Comparison of ENCODE assay signal across 17 cellular contexts in the genomic region with DNA sequence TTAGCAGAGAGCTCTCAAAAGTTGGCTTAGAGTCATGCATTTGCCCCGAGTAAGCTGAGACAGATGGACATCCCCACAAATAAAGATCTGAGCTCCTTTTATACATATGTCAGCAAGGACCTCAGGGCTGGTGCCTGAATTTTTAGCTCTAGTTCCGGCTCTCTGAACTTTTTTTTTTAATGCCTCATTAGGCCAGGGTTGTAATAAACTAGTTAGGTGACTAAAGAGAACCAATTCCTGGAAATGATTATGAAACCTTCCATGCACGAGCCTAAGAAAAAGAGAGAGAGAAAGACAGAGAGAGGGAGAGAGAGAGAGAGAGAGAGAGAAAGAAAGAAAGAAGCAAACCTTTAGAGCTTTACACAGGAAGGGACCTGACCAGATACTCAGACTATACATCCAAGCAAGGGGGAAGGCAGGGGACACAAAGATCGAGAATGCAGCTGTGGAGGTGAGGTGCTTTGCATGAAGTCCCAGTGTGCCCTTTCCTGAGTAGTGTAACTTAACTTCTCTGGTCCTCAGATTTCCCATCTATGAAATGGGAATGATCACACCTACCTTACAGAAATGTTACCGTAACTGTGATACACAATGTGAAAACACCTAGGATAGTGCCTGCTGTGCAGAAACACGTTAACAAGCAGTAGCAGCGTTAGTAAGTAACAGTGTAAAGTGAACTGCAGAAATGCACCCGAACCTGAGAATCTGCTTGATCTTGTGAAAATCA. TPM values are rescaled to one million over a fixed set of nuclear protein-coding genes. Genes with fewer than 3 reads are reported as not detected.
DNase-seq lines count a peak whose midpoint lies in the region; ATAC-seq and TF ChIP-seq lines count a peak whose summit lies in the region.
"Had no signal": no experiment of that assay in that cellular context is flagged by ENCODE, and none has a peak within 500 bp of the region (broad histone marks: within the 10 kb centered on the region; RNA-seq: fewer than 3 reads in every experiment).

No MANE protein-coding gene starts in this region.

- intact Hi-C loops in esophagus squamous epithelium (cut with DNase I) (no loop called here), transverse colon (cut with DNase I; ENCODE audit: low total_unique reads) (no loop called here)

- H3K27ac Mint-ChIP-seq in activated CD8-positive, alpha-beta memory T cell treated with anti-CD3 and anti-CD28 coated beads, Interleukin-2, amount 10 ng/mL, durations not matched to agents 7 days and 5 days: peak overlapping the region; percentile 1

- no peak overlapping the region for H3K4me3 ChIP-seq in esophagus squamous epithelium
- no peak overlapping the region for H3K4me3 ChIP-seq in transverse colon
- H3K4me3 ChIP-seq: upper lobe of left lung had no signal

- H3K36me3 ChIP-seq in esophagus squamous epithelium (no peaks in the 10 kb centered on the region), transverse colon (no peaks in the 10 kb centered on the region)
- H3K36me3 ChIP-seq: upper lobe of left lung had no signal

- H3K4me1 ChIP-seq in esophagus squamous epithelium (peaks cover 30 to 52% (median 39%) of the 10 kb centered on the region in 3 donors), transverse colon (peaks cover 7 to 63% (median 53%) of the 10 kb centered on the region in 4 donors)

- no peak for TF ChIP-seq POLR2A in esophagus squamous epithelium (IDR thresholded peaks at IDR 0.05)
- no peak for TF ChIP-seq POLR2A in transverse colon (IDR thresholded peaks at IDR 0.05)

- peaks cover 12% of the 10 kb centered on the region for H3K4me1 Mint-ChIP-seq in activated CD8-positive, alpha-beta memory T cell treated with anti-CD3 and anti-CD28 coated beads, Interleukin-2, amount 10 ng/mL, durations not matched to agents 7 days and 5 days

- ATAC-seq in activated CD8-positive, alpha-beta memory T cell treated with anti-CD3 and anti-CD28 coated beads, Interleukin-2, amount 10 ng/mL, durations not matched to agents 7 days and 5 days: no peak

- no peak for DNase-seq in activated CD8-positive, alpha-beta memory T cell treated with anti-CD3 and anti-CD28 coated beads, Interleukin-2, amount 10 ng/mL, durations not matched to agents 7 days and 5 days
- no peak for DNase-seq in activated CD8-positive, alpha-beta memory T cell treated with anti-CD3 and anti-CD28 coated beads, Interleukin-2, amount 50 U/mL, for 48 hours
- DNase-seq in esophagus squamous epithelium (lab: John Stamatoyannopoulos, UW) (no peak), transverse colon (no peak), NCI-H2107 (lab: John Stamatoyannopoulos, UW) (no peak)
- DNase-seq in stimulated activated CD4-positive, alpha-beta T cell treated with anti-CD3 and anti-CD28 coated beads, Interleukin-12 subunit alpha, Interleukin-12 subunit beta, amount 100 ng/mL, for 4 hours: no peak
- DNase-seq: GDM1; NCI-H1694 treated with DMSO at 0.1 percent for 48 hours; NCI-H446 treated with DMSO at 0.1 percent for 48 hours; SK-N-SH; stimulated activated CD4-positive, alpha-beta T cell treated with anti-CD3 and anti-CD28 coated beads, Interleukin-2, amount 100 ng/mL, for 24 hours; stimulated activated CD8-positive, alpha-beta memory T cell treated with anti-CD3 and anti-CD28 coated beads, Interleukin-4, amount 100 ng/mL, for 48 hours had no signal

- H3K9me3 ChIP-seq in esophagus squamous epithelium (no peaks in the 10 kb centered on the region), transverse colon (no peaks in the 10 kb centered on the region)
- H3K9me3 ChIP-seq: SK-N-SH, upper lobe of left lung had no signal

- WGBS in esophagus squamous epithelium, 2 donors: 61 to 68% methylated on average over 8 of the region's 8 CpGs
- WGBS in transverse colon (ENCODE audit: low coverage in 1 of 2), 2 donors: 36 to 51% methylated on average over 7 to 8 of the region's 8 CpGs

- H3K36me3 Mint-ChIP-seq in activated CD8-positive, alpha-beta memory T cell treated with anti-CD3 and anti-CD28 coated beads, Interleukin-2, amount 10 ng/mL, durations not matched to agents 7 days and 5 days: peaks cover 2% of the 10 kb centered on the region

- H3K27ac ChIP-seq in esophagus squamous epithelium (peak overlapping the region; percentile 71 to 88 (median 84)), transverse colon (peak overlapping the region; percentile 85 to 90 (median 89))

- TF ChIP-seq EP300 in transverse colon (IDR thresholded peaks at IDR 0.05; ENCODE audit: low read depth): no peak

- peaks cover 7% of the 10 kb centered on the region for H3K27me3 Mint-ChIP-seq in activated CD8-positive, alpha-beta memory T cell treated with anti-CD3 and anti-CD28 coated beads, Interleukin-2, amount 10 ng/mL, durations not matched to agents 7 days and 5 days

- H3K27me3 ChIP-seq in esophagus squamous epithelium (no peaks in the 10 kb centered on the region), transverse colon (no peaks in the 10 kb centered on the region)
- H3K27me3 ChIP-seq: upper lobe of left lung had no signal

- in situ Hi-C loops in transverse colon (cut with MboI; ENCODE audit: low pct_ligation_motif_present in 1 of 4, low pct_unique_long_range_greater_than_20kb in 1 of 4, low sequenced_read_pairs in 3 of 4): no loop called here

- CTCF ChIA-PET in activated CD8-positive, alpha-beta memory T cell treated with anti-CD3 and anti-CD28 coated beads, Interleukin-2, amount 10 ng/mL, durations not matched to agents 7 days and 5 days (lab: Charles Lee): interaction anchor here (1.2 to 2.3 kb wide), 7 partner anchors 14 to 47 kb away, joined by 3 to 11 read pairs (median 5); no protein-coding TSS in a partner anchor

- TF ChIP-seq CTCF in esophagus squamous epithelium (IDR thresholded peaks at IDR 0.05): no peak
- no peak for TF ChIP-seq CTCF in transverse colon (IDR thresholded peaks at IDR 0.05)

- H3K9me3 Mint-ChIP-seq in activated CD8-positive, alpha-beta memory T cell treated with anti-CD3 and anti-CD28 coated beads, Interleukin-2, amount 10 ng/mL, durations not matched to agents 7 days and 5 days (ENCODE audit: low read depth): no peaks in the 10 kb centered on the region

- H3K4me3 Mint-ChIP-seq in activated CD8-positive, alpha-beta memory T cell treated with anti-CD3 and anti-CD28 coated beads, Interleukin-2, amount 10 ng/mL, durations not matched to agents 7 days and 5 days: no peak overlapping the region

RNA-seq across cellular contexts. Expression of gene PIGR, which starts 8.5 kb away (rescaled TPM):
- total RNA-seq in activated CD8-positive, alpha-beta memory T cell treated with anti-CD3 and anti-CD28 coated beads, Interleukin-2, amount 10 ng/mL, durations not matched to agents 7 days and 5 days: under 1 TPM; 0.06 to 0.07 TPM
- total RNA-seq in esophagus squamous epithelium (100 to 1,000 TPM in 1 of 4 donors, 1 to 10 TPM in 1, under 1 TPM in 1, not detected in 1; 0.99 to 144 (median 1.1) TPM), transverse colon (over 10,000 TPM in 1 of 4 donors, 1,000 to 10,000 TPM in 3; 3,370 to 10,796 (median 6,659) TPM)
- total RNA-seq: A172, LHCN-M2 had no signal

RNA-seq across cellular contexts. Expression of gene FCAMR, which starts 15.5 kb away (rescaled TPM):
- total RNA-seq in activated CD8-positive, alpha-beta memory T cell treated with anti-CD3 and anti-CD28 coated beads, Interleukin-2, amount 10 ng/mL, durations not matched to agents 7 days and 5 days: not detected
- total RNA-seq in esophagus squamous epithelium (not detected), transverse colon (1 to 10 TPM in 1 of 4 donors, under 1 TPM in 2, not detected in 1; 0.37 to 2.4 (median 0.64) TPM)
- total RNA-seq: A172; activated CD8-positive, alpha-beta memory T cell treated with anti-CD3 and anti-CD28 coated beads for 36 hours; LHCN-M2; lower leg skin had no signal

RNA-seq across cellular contexts. Expression of gene FCMR, which starts 33.0 kb away (rescaled TPM):
- 10 to 100 TPM; 33.0 to 37.2 TPM for total RNA-seq in activated CD8-positive, alpha-beta memory T cell treated with anti-CD3 and anti-CD28 coated beads, Interleukin-2, amount 10 ng/mL, durations not matched to agents 7 days and 5 days
- total RNA-seq in esophagus squamous epithelium (1 to 10 TPM in 1 of 4 donors, under 1 TPM in 2, not detected in 1; 0.88 to 4.2 (median 1.00) TPM), transverse colon (10 to 100 TPM in 2 of 4 donors, 1 to 10 TPM in 1, under 1 TPM in 1; 1.00 to 51.6 (median 15.9) TPM)
- total RNA-seq: LHCN-M2 had no signal

RNA-seq across cellular contexts. Expression of gene IL24, which starts 57.5 kb away (rescaled TPM):
- not detected for total RNA-seq in activated CD8-positive, alpha-beta memory T cell treated with anti-CD3 and anti-CD28 coated beads, Interleukin-2, amount 10 ng/mL, durations not matched to agents 7 days and 5 days
- total RNA-seq in esophagus squamous epithelium (not detected), transverse colon (not detected)
- total RNA-seq: A172, lower leg skin had no signal

Comparison
In these comparisons a context has a peak if more than half of its experiments do, and no peak if none do; other contexts are left out.
1. RNA of gene PIGR, which starts 8.5 kb away (total RNA-seq): 3,370 to 10,796 TPM in transverse colon; 0.99 to 144 TPM in esophagus squamous epithelium and 0.06 to 0.07 TPM in activated CD8-positive, alpha-beta memory T cell treated with anti-CD3 and anti-CD28 coated beads, Interleukin-2, amount 10 ng/mL, durations not matched to agents 7 days and 5 days; every median in the first group is over 10 times any median in the second.